In the genomic region with DNA sequence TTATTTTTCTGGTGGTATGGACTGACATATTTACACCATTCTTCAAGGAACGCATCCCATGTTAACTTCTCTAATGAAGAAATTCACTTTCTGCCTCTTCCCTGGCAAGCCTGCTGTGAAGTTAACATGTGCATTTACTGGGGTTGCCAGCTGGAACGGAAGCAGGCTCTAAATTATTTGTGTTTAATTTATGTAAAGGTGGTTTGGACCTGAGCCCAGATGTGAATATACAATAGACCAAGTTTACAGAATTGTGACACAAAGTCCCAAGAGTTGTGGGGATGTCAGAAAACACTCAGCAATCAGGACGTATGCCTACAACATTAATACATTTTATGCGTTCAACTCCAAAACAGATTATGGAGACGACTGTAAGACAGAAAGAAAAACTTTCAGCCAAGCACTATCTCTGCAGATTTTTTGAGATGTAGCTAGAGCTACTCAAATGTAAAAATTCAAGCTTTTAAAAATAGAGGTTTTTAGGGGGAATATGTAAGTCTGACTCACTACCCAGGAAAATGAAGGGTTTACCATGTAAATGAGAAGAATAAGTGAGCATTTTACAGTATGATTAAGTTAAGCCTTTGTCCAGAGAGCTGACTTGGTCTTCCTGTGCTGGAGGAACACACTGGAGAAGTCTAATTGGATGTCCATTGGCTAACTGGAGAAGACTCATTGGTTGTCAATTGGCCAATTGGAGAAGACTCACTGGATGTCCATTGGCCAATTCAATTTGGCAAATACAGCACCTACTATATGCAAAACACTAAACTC, we compare ENCODE assay signal across 14 cellular contexts. TPM values are rescaled to one million over a fixed set of nuclear protein-coding genes. Genes with fewer than 3 reads are reported as not detected.
DNase-seq lines count a peak whose midpoint lies in the region; ATAC-seq, FAIRE-seq and TF ChIP-seq lines count a peak whose summit lies in the region.
"Had no signal": no experiment of that assay in that cellular context is flagged by ENCODE, and none has a peak within 500 bp of the region (broad histone marks: within the 10 kb centered on the region; RNA-seq: fewer than 3 reads in every experiment).

No MANE protein-coding gene starts in this region.

- no TSS peak for BruUV-seq in A673 (replicated peaks; lab: Mats Ljungman, UMichigan)

- peaks cover 41% of the 10 kb centered on the region for H3K4me1 ChIP-seq in A673 (ENCODE audit: insufficient read depth, low read length, poor library complexity, severe bottlenecking)

- H3K27ac ChIP-seq in A673 (ENCODE audit: low read depth, low read length, poor library complexity, severe bottlenecking), result peak overlapping the region; percentile 86
- H3K27ac ChIP-seq in RWPE1, result peak overlapping the region; percentile 67
- H3K27ac ChIP-seq: BLaER1 had no signal

- H3K27me3 ChIP-seq in A673 (replicated peaks; ENCODE audit: insufficient read depth, low read depth, low read length, poor library complexity), result no peaks in the 10 kb centered on the region
- H3K27me3 ChIP-seq: BLaER1 had no signal

- H3K9me3 ChIP-seq in A673 (ENCODE audit: low read depth, low read length, poor library complexity, severe bottlenecking), result no peaks in the 10 kb centered on the region

- intact Hi-C loops in A673 (cut with micrococcal nuclease; ENCODE audit: unreplicated experiment), result loop anchor here (1.0 kb wide), 1 partner anchor 42 kb away; no protein-coding TSS in a partner anchor

- TF ChIP-seq POLR2A in H54 (IDR thresholded peaks at IDR 0.05; ENCODE audit: low read depth, low read length), result no peak

- H3K4me3 ChIP-seq in A673 (ENCODE audit: low read depth, low read length, poor library complexity, severe bottlenecking) (peak overlapping the region; percentile 2), fibroblast of villous mesenchyme (ENCODE audit: low read depth, low read length) (no peak overlapping the region)
- H3K4me3 ChIP-seq: BLaER1 had no signal

- TF ChIP-seq CTCF in A673 (conservative IDR thresholded peaks at IDR 0.05; ENCODE audit: low read depth, low read length) (no peak), RWPE1 (conservative IDR thresholded peaks at IDR 0.05; ENCODE audit: low read depth) (no peak), fibroblast of villous mesenchyme (IDR thresholded peaks at IDR 0.05; ENCODE audit: insufficient read depth, low read depth, low read length) (no peak)

- no peaks in the 10 kb centered on the region for H3K36me3 ChIP-seq in A673 (ENCODE audit: insufficient read depth, low read length, poor library complexity, severe bottlenecking)
- H3K36me3 ChIP-seq: BLaER1 had no signal

- no peak for ATAC-seq in GM18870 (IDR thresholded peaks at IDR 0.05; ENCODE audit: unreplicated experiment)

- POLR2A ChIA-PET in A673 (lab: Charles Lee; ENCODE audit: low non-redundant PET), result no interaction called here
- POLR2A ChIA-PET in RWPE1 (lab: Yijun Ruan, JAX; ENCODE audit: low non-redundant PET), result no interaction called here

- peak; percentile 20 for FAIRE-seq in H54 (lab: Jason Lieb, UNC)

- CTCF ChIA-PET in A673 (lab: Charles Lee) (no interaction called here), RWPE1 (lab: Yijun Ruan, JAX) (no interaction called here)

- DNase-seq in A673 (ENCODE audit: low spot score) (peak; percentile 95), H54 (ENCODE audit: insufficient read length, low spot score) (no peak), RWPE1 (ENCODE audit: low spot score) (no peak), fibroblast of villous mesenchyme (ENCODE audit: low read depth) (peak; percentile 78), ureter (ENCODE audit: low spot score) (no peak), NCI-H2029 treated with DMSO at 0.1 percent for 48 hours (lab: John Stamatoyannopoulos, UW) (no peak)
- DNase-seq in activated CD4-positive, alpha-beta T cell treated with anti-CD3 and anti-CD28 coated beads for 48 hours, result no peak
- DNase-seq: activated CD4-positive, alpha-beta memory T cell treated with anti-CD3 and anti-CD28 coated beads for 36 hours; activated gamma-delta T cell; immature natural killer cell; retina; stimulated activated naive CD4-positive, alpha-beta T cell treated with Interleukin-2 at 50 U/mL for 16 hours had no signal

RNA-seq across cellular contexts. Expression of a gene that starts 19.5 kb away (rescaled TPM):
- 31.7 and 32.8 TPM in 2 replicates for total RNA-seq in A673 (2021)
- total RNA-seq in fibroblast of villous mesenchyme, result 197 and 222 TPM in 2 replicates
- 68.3 TPM for total RNA-seq in ureter

Comparison
In these comparisons a context has a peak if more than half of its experiments do, and no peak if none do; other contexts are left out.
1. DNase-seq: peak in A673 (single experiment) and fibroblast of villous mesenchyme (single experiment); none in H54 (single experiment), RWPE1 (single experiment), activated CD4-positive, alpha-beta T cell treated with anti-CD3 and anti-CD28 coated beads for 48 hours (single experiment), ureter (single experiment) and NCI-H2029 treated with DMSO at 0.1 percent for 48 hours (single experiment).